Comparison of ENCODE assay signal across 21 cellular contexts in the genomic region with DNA sequence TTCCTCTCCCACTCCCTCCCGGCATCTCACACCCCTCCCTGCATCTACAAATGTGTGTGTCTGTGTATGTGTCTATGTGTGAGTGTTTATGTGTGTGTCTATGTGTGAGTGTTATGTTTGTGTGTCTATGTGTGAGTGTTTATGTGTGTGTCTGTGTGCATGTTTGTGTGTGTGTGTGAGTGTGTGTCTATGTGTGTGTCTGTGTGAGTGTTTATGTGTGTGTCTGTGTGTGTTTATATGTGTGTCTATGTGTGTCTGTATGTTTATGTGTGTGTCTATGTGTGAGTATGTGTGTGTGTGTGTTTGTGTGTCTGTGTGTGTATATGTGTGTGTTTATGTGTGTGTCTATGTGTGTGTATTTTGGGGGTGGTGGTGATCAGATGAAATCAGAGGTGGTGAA.
"Had no signal": no experiment of that assay in that cellular context is flagged by ENCODE, and none has a peak within 500 bp of the region (broad histone marks: within the 10 kb centered on the region; RNA-seq: fewer than 3 reads in every experiment).

No MANE protein-coding gene starts in this region.

- H3K9me3 Mint-ChIP-seq: activated CD8-positive, alpha-beta T cell treated with anti-CD3 and anti-CD28 coated beads for 36 hours; activated naive CD8-positive, alpha-beta T cell treated with anti-CD3 and anti-CD28 coated beads, Interleukin-2, amount 50 U/mL, for 24 hours; activated T-cell treated with anti-CD3 and anti-CD28 coated beads, Interleukin-2, amount 50 U/mL, for 72 hours; T-helper 1 cell treated with Interleukin-12 subunit alpha and Interleukin-12 subunit beta and Interleukin-4 antibody, amounts not matched to agents 30 μg/mL and 1 μg/mL, for 36 hours had no signal

- H3K36me3 ChIP-seq: brain microvascular endothelial cell, MG63 had no signal

- H3K4me3 ChIP-seq: MG63 had no signal

- H3K27ac Mint-ChIP-seq: activated CD8-positive, alpha-beta T cell treated with anti-CD3 and anti-CD28 coated beads for 36 hours; activated naive CD8-positive, alpha-beta T cell treated with anti-CD3 and anti-CD28 coated beads, Interleukin-2, amount 50 U/mL, for 24 hours; activated T-cell treated with anti-CD3 and anti-CD28 coated beads, Interleukin-2, amount 50 U/mL, for 72 hours; T-helper 1 cell treated with Interleukin-12 subunit alpha and Interleukin-12 subunit beta and Interleukin-4 antibody, amounts not matched to agents 30 μg/mL and 1 μg/mL, for 36 hours had no signal

- H3K4me3 Mint-ChIP-seq: activated CD8-positive, alpha-beta T cell treated with anti-CD3 and anti-CD28 coated beads for 36 hours; activated naive CD8-positive, alpha-beta T cell treated with anti-CD3 and anti-CD28 coated beads, Interleukin-2, amount 50 U/mL, for 24 hours; activated T-cell treated with anti-CD3 and anti-CD28 coated beads, Interleukin-2, amount 50 U/mL, for 72 hours; T-helper 1 cell treated with Interleukin-12 subunit alpha and Interleukin-12 subunit beta and Interleukin-4 antibody, amounts not matched to agents 30 μg/mL and 1 μg/mL, for 36 hours had no signal

- H3K27me3 ChIP-seq: brain microvascular endothelial cell, MG63 had no signal

- H3K4me1 Mint-ChIP-seq: activated naive CD8-positive, alpha-beta T cell treated with anti-CD3 and anti-CD28 coated beads, Interleukin-2, amount 50 U/mL, for 24 hours had no signal

- H3K9me3 ChIP-seq: MG63 had no signal

- FAIRE-seq: astrocyte, RCC 7860 had no signal

- ATAC-seq: activated CD4-positive, CD25-positive, alpha-beta regulatory T cell treated with anti-CD3 and anti-CD28 coated beads, Interleukin-2, amount 50 U/mL, for 24 hours; activated CD8-positive, alpha-beta T cell treated with anti-CD3 and anti-CD28 coated beads for 36 hours; activated naive CD8-positive, alpha-beta T cell treated with anti-CD3 and anti-CD28 coated beads, Interleukin-2, amount 50 U/mL, for 24 hours; activated T-cell treated with anti-CD3 and anti-CD28 coated beads, Interleukin-2, amount 50 U/mL, for 72 hours; PC-3 had no signal

- DNase-seq: activated CD4-positive, alpha-beta T cell treated with anti-CD3 and anti-CD28 coated beads for 4 hours; activated CD8-positive, alpha-beta memory T cell treated with anti-CD3 and anti-CD28 coated beads, Interleukin-2, amount 50 U/mL, for 4 hours; activated CD8-positive, alpha-beta T cell treated with anti-CD3 and anti-CD28 coated beads for 36 hours; activated naive CD4-positive, alpha-beta T cell treated with anti-CD3 and anti-CD28 coated beads, Interleukin-2, amount 50 U/mL, for 16 hours; activated naive CD8-positive, alpha-beta T cell treated with anti-CD3 and anti-CD28 coated beads, Interleukin-2, amount 50 U/mL, for 24 hours; activated T-cell treated with anti-CD3 and anti-CD28 coated beads, Interleukin-2, amount 50 U/mL, for 72 hours; amniotic stem cell; brain microvascular endothelial cell; MG63; NCI-H1105 treated with DMSO at 0.1 percent for 48 hours; NCI-H1436 treated with DMSO at 0.1 percent for 48 hours; NCI-H187; NCI-H2081; NCI-H446; NCI-H524; PC-3; SHP77 treated with DMSO at 0.1 percent for 48 hours had no signal

- H3K27ac ChIP-seq: brain microvascular endothelial cell had no signal
